In the genomic region with DNA sequence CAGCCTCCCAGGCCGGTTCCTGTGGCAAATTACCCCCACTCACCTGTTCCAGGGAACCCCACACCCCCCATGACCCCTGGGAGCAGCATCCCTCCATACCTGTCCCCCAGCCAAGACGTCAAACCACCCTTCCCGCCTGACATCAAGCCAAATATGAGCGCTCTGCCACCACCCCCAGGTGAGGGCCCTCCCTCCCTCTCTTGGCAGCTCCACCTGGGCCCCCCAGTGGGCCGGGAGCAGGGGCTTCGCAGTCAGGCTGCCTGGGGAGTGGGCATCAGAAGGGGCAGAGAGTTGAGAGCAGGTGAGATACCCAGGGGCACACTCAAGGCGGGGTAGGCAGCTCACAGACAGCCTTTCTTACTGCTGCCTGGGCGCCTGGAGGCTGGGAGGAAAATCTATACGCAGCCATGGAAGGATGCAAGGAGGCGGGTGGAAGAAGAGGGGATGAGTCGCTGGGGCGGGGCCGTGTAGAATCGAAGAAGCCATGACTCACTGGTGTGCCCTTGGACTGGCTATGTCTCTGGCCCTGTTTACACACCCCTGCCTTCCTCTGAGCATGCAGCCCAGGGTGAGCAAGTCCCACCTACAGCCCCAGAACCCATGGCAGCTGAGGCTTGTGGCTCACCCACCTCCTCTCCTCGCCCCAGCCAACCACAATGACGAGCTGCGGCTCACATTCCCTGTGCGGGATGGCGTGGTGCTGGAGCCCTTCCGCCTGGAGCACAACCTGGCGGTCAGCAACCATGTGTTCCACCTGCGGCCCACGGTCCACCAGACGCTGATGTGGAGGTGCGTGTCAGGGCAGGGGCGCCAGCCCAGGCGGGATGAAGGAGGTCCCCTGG, we compare ENCODE assay signal across 9 cellular contexts. TPM values are rescaled to one million over a fixed set of nuclear protein-coding genes. Genes with fewer than 3 reads are reported as not detected.
DNase-seq lines count a peak whose midpoint lies in the region; ATAC-seq and TF ChIP-seq lines count a peak whose summit lies in the region.
"Had no signal": no experiment of that assay in that cellular context is flagged by ENCODE, and none has a peak within 500 bp of the region (broad histone marks: within the 10 kb centered on the region; RNA-seq: fewer than 3 reads in every experiment).

No MANE protein-coding gene starts in this region.

- H3K4me1 Mint-ChIP-seq in activated CD4-positive, alpha-beta memory T cell treated with anti-CD3 and anti-CD28 coated beads, Interleukin-2, amount 10 ng/mL, durations not matched to agents 7 days and 5 days, result peaks cover 47% of the 10 kb centered on the region

- no peaks in the 10 kb centered on the region for H3K9me3 ChIP-seq in prostate gland

- ATAC-seq in foreskin keratinocyte, result peak; percentile 93
- no peak for ATAC-seq in HG02610 (IDR thresholded peaks at IDR 0.05; ENCODE audit: unreplicated experiment)
- no peak for ATAC-seq in HG03025 (IDR thresholded peaks at IDR 0.05; ENCODE audit: low FRiP score, unreplicated experiment)

- H3K9me3 Mint-ChIP-seq in activated CD4-positive, alpha-beta memory T cell treated with anti-CD3 and anti-CD28 coated beads, Interleukin-2, amount 10 ng/mL, durations not matched to agents 7 days and 5 days, result no peaks in the 10 kb centered on the region
- H3K9me3 Mint-ChIP-seq: CD4-positive, alpha-beta T cell had no signal

- peak; percentile 61 for DNase-seq in NK-92 treated with Interleukin-12 subunit alpha and Interleukin-12 subunit beta, amount 100 ng/mL, for 24 hours (lab: John Stamatoyannopoulos, UW)
- DNase-seq in NK-92 (lab: John Stamatoyannopoulos, UW; ENCODE audit: unreplicated experiment), result no peak
- peak; percentile 65 for DNase-seq in activated CD4-positive, alpha-beta memory T cell treated with anti-CD3 and anti-CD28 coated beads, Interleukin-2, amount 10 ng/mL, durations not matched to agents 7 days and 5 days
- DNase-seq in foreskin keratinocyte, result peak; percentile 66 to 85
- DNase-seq in stimulated activated CD4-positive, alpha-beta T cell treated with anti-CD3 and anti-CD28 coated beads, Interleukin-12 subunit alpha, Interleukin-12 subunit beta, amount 100 ng/mL, for 4 hours, result peak; percentile 47
- DNase-seq in prostate gland (ENCODE audit: low spot score), result no peak

- TF ChIP-seq CTCF in foreskin keratinocyte (conservative IDR thresholded peaks at IDR 0.05) (no peak), prostate gland (IDR thresholded peaks at IDR 0.05) (no peak)

- no peak overlapping the region for H3K4me3 Mint-ChIP-seq in activated CD4-positive, alpha-beta memory T cell treated with anti-CD3 and anti-CD28 coated beads, Interleukin-2, amount 10 ng/mL, durations not matched to agents 7 days and 5 days
- H3K4me3 Mint-ChIP-seq: CD4-positive, alpha-beta T cell had no signal

- POLR2A ChIA-PET in activated CD4-positive, alpha-beta memory T cell treated with anti-CD3 and anti-CD28 coated beads, Interleukin-2, amount 10 ng/mL, durations not matched to agents 7 days and 5 days (lab: Charles Lee), result interaction anchor here (1.2 to 2.5 kb wide), 2 partner anchors 11 to 33 kb away, joined by 3 to 12 read pairs; no protein-coding TSS in a partner anchor

- intact Hi-C loops in prostate gland (cut with DNase I), result no loop called here

- H3K27ac ChIP-seq in foreskin keratinocyte (peak overlapping the region; percentile 47), prostate gland (no peak overlapping the region)

- 84% methylated on average over 27 of the region's 27 CpGs for WGBS in prostate gland

- peaks cover 54% of the 10 kb centered on the region for H3K36me3 Mint-ChIP-seq in activated CD4-positive, alpha-beta memory T cell treated with anti-CD3 and anti-CD28 coated beads, Interleukin-2, amount 10 ng/mL, durations not matched to agents 7 days and 5 days (ENCODE audit: low read depth)

- H3K27me3 Mint-ChIP-seq in activated CD4-positive, alpha-beta memory T cell treated with anti-CD3 and anti-CD28 coated beads, Interleukin-2, amount 10 ng/mL, durations not matched to agents 7 days and 5 days, result no peaks in the 10 kb centered on the region
- H3K27me3 Mint-ChIP-seq: CD4-positive, alpha-beta T cell had no signal

- H3K27me3 ChIP-seq in foreskin keratinocyte (no peaks in the 10 kb centered on the region), prostate gland (replicated peaks; ENCODE audit: insufficient read depth) (no peaks in the 10 kb centered on the region)

- CTCF ChIA-PET in activated CD4-positive, alpha-beta memory T cell treated with anti-CD3 and anti-CD28 coated beads, Interleukin-2, amount 10 ng/mL, durations not matched to agents 7 days and 5 days (lab: Charles Lee), result no interaction called here

- no peak for TF ChIP-seq POLR2A in prostate gland (IDR thresholded peaks at IDR 0.05)

- peaks cover 27% of the 10 kb centered on the region for H3K4me1 ChIP-seq in foreskin keratinocyte
- no peaks in the 10 kb centered on the region for H3K4me1 ChIP-seq in prostate gland (replicated peaks)

- no peak overlapping the region for H3K4me3 ChIP-seq in prostate gland

- H3K27ac Mint-ChIP-seq in activated CD4-positive, alpha-beta memory T cell treated with anti-CD3 and anti-CD28 coated beads, Interleukin-2, amount 10 ng/mL, durations not matched to agents 7 days and 5 days, result peak overlapping the region; percentile 68
- H3K27ac Mint-ChIP-seq: CD4-positive, alpha-beta T cell had no signal

- peaks cover 22 to 54% of the 10 kb centered on the region in 2 donors for H3K36me3 ChIP-seq in prostate gland

RNA-seq across cellular contexts. Expression of a gene that starts 48.6 kb away (rescaled TPM):
- 10 to 100 TPM; 80.7 to 88.4 TPM for total RNA-seq in activated CD4-positive, alpha-beta memory T cell treated with anti-CD3 and anti-CD28 coated beads, Interleukin-2, amount 10 ng/mL, durations not matched to agents 7 days and 5 days
- total RNA-seq in foreskin keratinocyte (93.2 and 99.0 TPM in 2 replicates), prostate gland (10 to 100 TPM; 30.6 to 69.1 TPM)
- 97.0 and 106 TPM in 2 replicates for polyA plus RNA-seq in foreskin keratinocyte

Comparison
In these comparisons a context has a peak if more than half of its experiments do, and no peak if none do; other contexts are left out.
1. DNase-seq: peak in NK-92 treated with Interleukin-12 subunit alpha and Interleukin-12 subunit beta, amount 100 ng/mL, for 24 hours (single experiment), activated CD4-positive, alpha-beta memory T cell treated with anti-CD3 and anti-CD28 coated beads, Interleukin-2, amount 10 ng/mL, durations not matched to agents 7 days and 5 days (single experiment), foreskin keratinocyte (2 of 2) and stimulated activated CD4-positive, alpha-beta T cell treated with anti-CD3 and anti-CD28 coated beads, Interleukin-12 subunit alpha, Interleukin-12 subunit beta, amount 100 ng/mL, for 4 hours (single experiment); none in NK-92 (single experiment) and prostate gland (single experiment).